ENCODE assay signal across 10 cellular contexts in genomic region chr4:13476915-13477314, GRCh38. TPM values are rescaled to one million over a fixed set of nuclear protein-coding genes. Genes with fewer than 3 reads are reported as not detected.
DNase-seq lines count a peak whose midpoint lies in the region; ATAC-seq, FAIRE-seq and TF ChIP-seq lines count a peak whose summit lies in the region.
"Had no signal": no experiment of that assay in that cellular context is flagged by ENCODE, and none has a peak within 500 bp of the region (broad histone marks: within the 10 kb centered on the region; RNA-seq: fewer than 3 reads in every experiment).

No MANE protein-coding gene starts in this region.

- H3K4me1 Mint-ChIP-seq in type B pancreatic cell (ENCODE audit: unreplicated experiment), result peaks cover 5% of the 10 kb centered on the region

- no peak overlapping the region for H3K4me3 Mint-ChIP-seq in type B pancreatic cell

- no peak overlapping the region for H3K27ac Mint-ChIP-seq in type B pancreatic cell
- H3K27ac Mint-ChIP-seq: activated naive CD4-positive, alpha-beta T cell treated with anti-CD3 and anti-CD28 coated beads, Interleukin-2, amount 50 U/mL, for 72 hours had no signal

- H3K9me3 Mint-ChIP-seq in type B pancreatic cell, result no peaks in the 10 kb centered on the region
- H3K9me3 Mint-ChIP-seq: activated naive CD4-positive, alpha-beta T cell treated with anti-CD3 and anti-CD28 coated beads, Interleukin-2, amount 50 U/mL, for 72 hours had no signal

- FAIRE-seq in D721Med (lab: Jason Lieb, UNC), result peak; percentile 60

- ATAC-seq in GM21360 (IDR thresholded peaks at IDR 0.05; ENCODE audit: unreplicated experiment), result peak; percentile 85

- no peak overlapping the region for H3K4me3 ChIP-seq in fibroblast of pulmonary artery (replicated peaks; ENCODE audit: low read depth, low read length)

- H3K27me3 Mint-ChIP-seq in type B pancreatic cell, result no peaks in the 10 kb centered on the region

- no peaks in the 10 kb centered on the region for H3K36me3 Mint-ChIP-seq in type B pancreatic cell
- H3K36me3 Mint-ChIP-seq: activated naive CD4-positive, alpha-beta T cell treated with anti-CD3 and anti-CD28 coated beads, Interleukin-2, amount 50 U/mL, for 72 hours had no signal

- DNase-seq in D721Med (ENCODE audit: insufficient read length, low spot score), result no peak
- DNase-seq in KBM-7, result peak; percentile 43
- DNase-seq in fibroblast of pulmonary artery (ENCODE audit: low read depth), result peak; percentile 69
- no peak for DNase-seq in type B pancreatic cell (ENCODE audit: extremely low spot score, unreplicated experiment)
- no peak for DNase-seq in germinal center (ENCODE audit: low spot score)
- no peak for DNase-seq in stimulated activated CD4-positive, alpha-beta T cell treated with anti-CD3 and anti-CD28 coated beads, Interleukin-4, amount 100 ng/mL, for 1 hour
- no peak for DNase-seq in DMS79 treated with DMSO at 0.1 percent for 48 hours (lab: John Stamatoyannopoulos, UW)
- DNase-seq: NCI-H2081 treated with DMSO at 0.1 percent for 48 hours had no signal

- no peak for TF ChIP-seq CTCF in D721Med (IDR thresholded peaks at IDR 0.05; ENCODE audit: insufficient read depth, missing control alignments)
- no peak for TF ChIP-seq CTCF in fibroblast of pulmonary artery (IDR thresholded peaks at IDR 0.05; ENCODE audit: low read length, missing control alignments)
- TF ChIP-seq CTCF in type B pancreatic cell (conservative IDR thresholded peaks at IDR 0.05), result no peak

- in situ Hi-C loops in KBM-7 (cut with MboI; ENCODE audit: low pct_unique_long_range_greater_than_20kb, low sequenced_read_pairs), result no loop called here

RNA-seq across cellular contexts. Expression of gene RAB28, which starts 7.2 kb away (rescaled TPM):
- total RNA-seq in type B pancreatic cell (ENCODE audit: low replicate concordance), result 16.4 and 20.8 TPM in 2 replicates

Comparison
In these comparisons a context has a peak if more than half of its experiments do, and no peak if none do; other contexts are left out.
1. DNase-seq: peak in KBM-7 (single experiment) and fibroblast of pulmonary artery (single experiment); none in D721Med (single experiment), type B pancreatic cell (single experiment), germinal center (single experiment), stimulated activated CD4-positive, alpha-beta T cell treated with anti-CD3 and anti-CD28 coated beads, Interleukin-4, amount 100 ng/mL, for 1 hour (single experiment) and DMS79 treated with DMSO at 0.1 percent for 48 hours (single experiment).